15 cellular contexts compared by ENCODE assay signal in genomic region chr11:60201334-60201733, GRCh38. TPM values are rescaled to one million over a fixed set of nuclear protein-coding genes. Genes with fewer than 3 reads are reported as not detected.
"Had no signal": no experiment of that assay in that cellular context is flagged by ENCODE, and none has a peak within 500 bp of the region (broad histone marks: within the 10 kb centered on the region; RNA-seq: fewer than 3 reads in every experiment).

No MANE protein-coding gene starts in this region.

RNA-seq across cellular contexts. Expression of gene MS4A6A, which starts 18.5 kb away (rescaled TPM):
- total RNA-seq: activated naive CD4-positive, alpha-beta T cell treated with anti-CD3 and anti-CD28 coated beads for 36 hours; activated naive CD4-positive, alpha-beta T cell treated with anti-CD3 and anti-CD28 coated beads, Interleukin-2, amount 50 U/mL, for 72 hours; activated naive CD8-positive, alpha-beta T cell treated with anti-CD3 and anti-CD28 coated beads for 36 hours; activated T-cell treated with anti-CD3 and anti-CD28 coated beads, Interleukin-2, amount 50 U/mL, for 4 hours; activated T-cell treated with anti-CD3 and anti-CD28 coated beads, Interleukin-2, amount 50 U/mL, for 72 hours; activated T-helper 1 cell treated with anti-CD3 and anti-CD28 coated beads, Interleukin-12 subunit alpha, Interleukin-12 subunit beta, Interleukin-2, Interleukin-4 antibody, amounts not matched to agents 30 ng/mL and 10 ng/mL and 1 ng/mL, durations not matched to agents 14 hours and 24 hours and 36 hours; activated T-helper 17 cell treated with anti-CD3 and anti-CD28 coated beads, Interleukin-2, amount 50 U/mL, for 72 hours; activated T-helper 2 cell treated with anti-CD3 and anti-CD28 coated beads, Interferon-gamma antibody, Interleukin-2, Interleukin-4, amounts not matched to agents 10 μg/mL and 5 μg/mL and 100 μg/mL, durations not matched to agents 14 hours and 24 hours and 36 hours; astrocyte; bronchial epithelial cell; chondrocyte had no signal

RNA-seq across cellular contexts. Expression of gene MS4A4E, which starts 41.6 kb away (rescaled TPM):
- total RNA-seq: activated naive CD4-positive, alpha-beta T cell treated with anti-CD3 and anti-CD28 coated beads for 36 hours; activated naive CD4-positive, alpha-beta T cell treated with anti-CD3 and anti-CD28 coated beads, Interleukin-2, amount 50 U/mL, for 72 hours; activated naive CD8-positive, alpha-beta T cell treated with anti-CD3 and anti-CD28 coated beads for 36 hours; activated naive CD8-positive, alpha-beta T cell treated with anti-CD3 and anti-CD28 coated beads, Interleukin-2, amount 10 ng/mL, durations not matched to agents 7 days and 5 days; activated T-cell treated with anti-CD3 and anti-CD28 coated beads, Interleukin-2, amount 50 U/mL, for 4 hours; activated T-cell treated with anti-CD3 and anti-CD28 coated beads, Interleukin-2, amount 50 U/mL, for 72 hours; activated T-helper 1 cell treated with anti-CD3 and anti-CD28 coated beads, Interleukin-12 subunit alpha, Interleukin-12 subunit beta, Interleukin-2, Interleukin-4 antibody, amounts not matched to agents 30 ng/mL and 10 ng/mL and 1 ng/mL, durations not matched to agents 14 hours and 24 hours and 36 hours; activated T-helper 17 cell treated with anti-CD3 and anti-CD28 coated beads, Interleukin-2, amount 50 U/mL, for 72 hours; activated T-helper 2 cell treated with anti-CD3 and anti-CD28 coated beads, Interferon-gamma antibody, Interleukin-2, Interleukin-4, amounts not matched to agents 10 μg/mL and 5 μg/mL and 100 μg/mL, durations not matched to agents 14 hours and 24 hours and 36 hours; astrocyte; body of pancreas; bronchial epithelial cell; cardiac muscle cell; cerebellum had no signal
